17 cellular contexts compared by ENCODE assay signal in genomic region chr3:16916840-16917239, GRCh38. TPM values are rescaled to one million over a fixed set of nuclear protein-coding genes. Genes with fewer than 3 reads are reported as not detected.
DNase-seq lines count a peak whose midpoint lies in the region; ATAC-seq and TF ChIP-seq lines count a peak whose summit lies in the region.
"Had no signal": no experiment of that assay in that cellular context is flagged by ENCODE, and none has a peak within 500 bp of the region (broad histone marks: within the 10 kb centered on the region; RNA-seq: fewer than 3 reads in every experiment).

No MANE protein-coding gene starts in this region.

- peak overlapping the region; percentile 8 for H3K4me2 ChIP-seq in GM23248 (ENCODE audit: unreplicated experiment)

- no peak for ATAC-seq in CD8-positive, alpha-beta T cell
- no peak for ATAC-seq in effector memory CD8-positive, alpha-beta T cell (replicated peaks)
- ATAC-seq in naive thymus-derived CD4-positive, alpha-beta T cell = no peak
- no peak for ATAC-seq in GM21447 (IDR thresholded peaks at IDR 0.05; ENCODE audit: unreplicated experiment)

- H3K4me1 Mint-ChIP-seq in CD8-positive, alpha-beta T cell (ENCODE audit: low read depth) = peaks cover 83% of the 10 kb centered on the region
- peaks cover 40 to 66% of the 10 kb centered on the region in 2 donors for H3K4me1 Mint-ChIP-seq in effector memory CD8-positive, alpha-beta T cell (ENCODE audit: low read depth in 2 of 2)
- peaks cover 44 to 96% (median 82%) of the 10 kb centered on the region in 7 donors for H3K4me1 Mint-ChIP-seq in naive thymus-derived CD4-positive, alpha-beta T cell
- peaks cover 43% of the 10 kb centered on the region for H3K4me1 Mint-ChIP-seq in HFFc6 (ENCODE audit: low read depth)

- DNase-seq in CD8-positive, alpha-beta T cell = no peak
- no peak for DNase-seq in GM23248
- no peak for DNase-seq in effector memory CD8-positive, alpha-beta T cell
- DNase-seq in naive thymus-derived CD4-positive, alpha-beta T cell = no peak
- DNase-seq in SJCRH30 = no peak
- DNase-seq in HFFc6 = no peak
- DNase-seq in coronary artery (ENCODE audit: low spot score) = no peak
- DNase-seq: activated CD8-positive, alpha-beta memory T cell treated with anti-CD3 and anti-CD28 coated beads for 24 hours; anterior cingulate cortex; COR-L47; effector CD8-positive, alpha-beta T cell; Karpas-422; mesenchymal stem cell; NCI-H2171; T-cell had no signal

- POLR2A ChIA-PET in CD8-positive, alpha-beta T cell (lab: Charles Lee) = interaction anchor here (0.7 kb wide), 1 partner anchor 11 kb away, joined by 3 read pairs; no protein-coding TSS in a partner anchor
- POLR2A ChIA-PET in naive thymus-derived CD4-positive, alpha-beta T cell (lab: Charles Lee) = interaction anchor here (0.6 to 1.2 kb wide), 3 partner anchors 8 to 1376 kb away, joined by 4 read pairs; no protein-coding TSS in a partner anchor

- H3K27me3 ChIP-seq in CD8-positive, alpha-beta T cell (ENCODE audit: insufficient read depth, low read length) = no peaks in the 10 kb centered on the region
- H3K27me3 ChIP-seq in GM23248 (replicated peaks; ENCODE audit: insufficient read depth) (no peaks in the 10 kb centered on the region), SJCRH30 (no peaks in the 10 kb centered on the region)
- H3K27me3 ChIP-seq in naive thymus-derived CD4-positive, alpha-beta T cell (ENCODE audit: control insufficient read depth in 2 of 2, insufficient read depth in 2 of 2, low read length in 2 of 2) = no peaks in the 10 kb centered on the region

- H3K4me1 ChIP-seq in CD8-positive, alpha-beta T cell (ENCODE audit: insufficient read depth, low read length) = peaks cover 64% of the 10 kb centered on the region
- peaks cover 16% of the 10 kb centered on the region for H3K4me1 ChIP-seq in GM23248 (ENCODE audit: insufficient read depth)
- H3K4me1 ChIP-seq in naive thymus-derived CD4-positive, alpha-beta T cell (ENCODE audit: control insufficient read depth in 2 of 2, insufficient read depth in 2 of 2, low read length in 2 of 2) = peaks cover 38 to 39% of the 10 kb centered on the region in 2 donors
- H3K4me1 ChIP-seq in SJCRH30 = no peaks in the 10 kb centered on the region

- TF ChIP-seq CTCF in CD8-positive, alpha-beta T cell (IDR thresholded peaks at IDR 0.05) = no peak
- no peak for TF ChIP-seq CTCF in HFFc6 (IDR thresholded peaks at IDR 0.05)
- no peak for TF ChIP-seq CTCF in coronary artery (IDR thresholded peaks at IDR 0.05)

- intact Hi-C loops in CD8-positive, alpha-beta T cell (cut with DNase I, micrococcal nuclease) = loop anchor here in 1 of 2 experiments (2.0 kb wide), 1 partner anchor 14 kb away; no protein-coding TSS in a partner anchor
- intact Hi-C loops in naive thymus-derived CD4-positive, alpha-beta T cell (cut with micrococcal nuclease) = no loop called here

- H3K9me2 ChIP-seq in GM23248 (ENCODE audit: insufficient read depth) = no peaks in the 10 kb centered on the region

- no peaks in the 10 kb centered on the region for H4K20me1 ChIP-seq in GM23248 (ENCODE audit: insufficient read depth)

- H2AFZ ChIP-seq in GM23248 = no peak overlapping the region

- H3K27me3 Mint-ChIP-seq in CD8-positive, alpha-beta T cell (ENCODE audit: low read depth) = no peaks in the 10 kb centered on the region
- H3K27me3 Mint-ChIP-seq in effector memory CD8-positive, alpha-beta T cell = no peaks in the 10 kb centered on the region
- no peaks in the 10 kb centered on the region for H3K27me3 Mint-ChIP-seq in naive thymus-derived CD4-positive, alpha-beta T cell
- H3K27me3 Mint-ChIP-seq in HFFc6 (ENCODE audit: insufficient read depth) = no peaks in the 10 kb centered on the region
- H3K27me3 Mint-ChIP-seq: T-cell had no signal

- H3K36me3 Mint-ChIP-seq in CD8-positive, alpha-beta T cell = peaks cover 3% of the 10 kb centered on the region
- H3K36me3 Mint-ChIP-seq in effector memory CD8-positive, alpha-beta T cell (ENCODE audit: insufficient read depth) = no peaks in the 10 kb centered on the region
- H3K36me3 Mint-ChIP-seq in naive thymus-derived CD4-positive, alpha-beta T cell = peaks cover 0 to 11% (median 8%) of the 10 kb centered on the region in 5 donors
- no peaks in the 10 kb centered on the region for H3K36me3 Mint-ChIP-seq in HFFc6 (ENCODE audit: low read depth)

- H3K9me3 ChIP-seq in CD8-positive, alpha-beta T cell (ENCODE audit: low read length) = no peaks in the 10 kb centered on the region
- H3K9me3 ChIP-seq in GM23248 (ENCODE audit: low read depth) = no peaks in the 10 kb centered on the region
- no peaks in the 10 kb centered on the region for H3K9me3 ChIP-seq in naive thymus-derived CD4-positive, alpha-beta T cell (ENCODE audit: control insufficient read depth in 2 of 3, low read length in 3 of 3)
- H3K9me3 ChIP-seq in SJCRH30 (replicated peaks) = no peaks in the 10 kb centered on the region
- H3K9me3 ChIP-seq: thoracic aorta had no signal

- no peak overlapping the region for H3K27ac ChIP-seq in CD8-positive, alpha-beta T cell (ENCODE audit: low read depth, low read length)
- H3K27ac ChIP-seq in GM23248 (no peak overlapping the region), SJCRH30 (no peak overlapping the region), coronary artery (no peak overlapping the region)
- H3K27ac ChIP-seq in naive thymus-derived CD4-positive, alpha-beta T cell (ENCODE audit: low read depth, low read length) = no peak overlapping the region
- H3K27ac ChIP-seq: thoracic aorta had no signal

- H3K27ac Mint-ChIP-seq in CD8-positive, alpha-beta T cell = peak overlapping the region; percentile 46
- peak overlapping the region; percentile 19 to 25 for H3K27ac Mint-ChIP-seq in effector memory CD8-positive, alpha-beta T cell
- peak overlapping the region in 2 of 9 donors; percentile 10 to 42 for H3K27ac Mint-ChIP-seq in naive thymus-derived CD4-positive, alpha-beta T cell
- no peak overlapping the region; the same call in 1 of the 2 replicates for H3K27ac Mint-ChIP-seq in HFFc6

- no peak overlapping the region for H3K9ac ChIP-seq in GM23248

- no peaks in the 10 kb centered on the region for H3K79me2 ChIP-seq in GM23248 (ENCODE audit: insufficient read depth)

- no peaks in the 10 kb centered on the region for H3K9me3 Mint-ChIP-seq in CD8-positive, alpha-beta T cell
- H3K9me3 Mint-ChIP-seq in effector memory CD8-positive, alpha-beta T cell = no peaks in the 10 kb centered on the region
- no peaks in the 10 kb centered on the region for H3K9me3 Mint-ChIP-seq in naive thymus-derived CD4-positive, alpha-beta T cell
- H3K9me3 Mint-ChIP-seq in HFFc6 = no peaks in the 10 kb centered on the region
- H3K9me3 Mint-ChIP-seq: T-cell had no signal

- WGBS in GM23248 (ENCODE audit: low coverage in 1 of 2, low lambda C conversion rate in 2 of 2, missing lambda C conversion rate in 2 of 2), 2 experiments = 93 to 94% methylated on average over 5 of the region's 5 CpGs

- in situ Hi-C loops in GM23248 (cut with MboI) = no loop called here

- peaks cover 19% of the 10 kb centered on the region for H3F3A ChIP-seq in GM23248 (ENCODE audit: insufficient read depth)

- no peaks in the 10 kb centered on the region for H3K36me3 ChIP-seq in CD8-positive, alpha-beta T cell (ENCODE audit: insufficient read depth, low read length)
- H3K36me3 ChIP-seq in GM23248 (ENCODE audit: low read depth) = no peaks in the 10 kb centered on the region
- H3K36me3 ChIP-seq in naive thymus-derived CD4-positive, alpha-beta T cell (ENCODE audit: control insufficient read depth in 2 of 3, insufficient read depth in 3 of 3, low read length in 3 of 3) = no peaks in the 10 kb centered on the region
- H3K36me3 ChIP-seq in SJCRH30 = no peaks in the 10 kb centered on the region
- H3K36me3 ChIP-seq: thoracic aorta had no signal

- no peak overlapping the region for H3K4me3 ChIP-seq in CD8-positive, alpha-beta T cell (ENCODE audit: low read depth, low read length)
- H3K4me3 ChIP-seq in GM23248 = no peak overlapping the region
- no peak overlapping the region for H3K4me3 ChIP-seq in naive thymus-derived CD4-positive, alpha-beta T cell (ENCODE audit: low read length)
- H3K4me3 ChIP-seq in SJCRH30 = no peak overlapping the region
- H3K4me3 ChIP-seq in coronary artery = no peak overlapping the region
- H3K4me3 ChIP-seq: thoracic aorta had no signal

- CTCF ChIA-PET in CD8-positive, alpha-beta T cell (lab: Charles Lee) = interaction anchor here (0.8 kb wide), 1 partner anchor 33 kb away, joined by 3 read pairs; the partner anchor contains the start of gene PLCL2
- CTCF ChIA-PET in naive thymus-derived CD4-positive, alpha-beta T cell (lab: Charles Lee) = no interaction called here

- H3K4me3 Mint-ChIP-seq in CD8-positive, alpha-beta T cell = no peak overlapping the region
- H3K4me3 Mint-ChIP-seq in effector memory CD8-positive, alpha-beta T cell = peak overlapping the region; percentile 2 to 36
- peak overlapping the region in 7 of 10 donors; percentile 6 to 66 (median 39) for H3K4me3 Mint-ChIP-seq in naive thymus-derived CD4-positive, alpha-beta T cell
- H3K4me3 Mint-ChIP-seq in HFFc6 = no peak overlapping the region

RNA-seq across cellular contexts. Expression of gene PLCL2, which starts 32.1 kb away (rescaled TPM):
- total RNA-seq in CD8-positive, alpha-beta T cell = 10 to 100 TPM; 33.1 to 35.8 TPM
- total RNA-seq in GM23248 (2014; rRNA removed; shearing (Covaris generic)) = 3.7 and 5.1 TPM in 2 replicates
- 1.4 TPM in 2 replicates for polyA plus RNA-seq in GM23248 (2016; fragmentation: Nextera tagmentation; extraction: Ambion mirVana)
- total RNA-seq in naive thymus-derived CD4-positive, alpha-beta T cell = 10 to 100 TPM; 48.9 to 77.0 (median 60.5) TPM
- polyA plus RNA-seq in naive thymus-derived CD4-positive, alpha-beta T cell = 10 to 100 TPM; 64.1 to 90.8 TPM
- total RNA-seq in SJCRH30 (2014; rRNA removed; shearing (Covaris generic)) = 1.4 and 1.6 TPM in 2 replicates
- total RNA-seq in HFFc6 (2021; fragmentation: NEBNext Ultra II Directional; extraction: Animal tissue kit (Norgen Biotek cat#: 25700)) = 1 to 10 TPM; 3.9 to 6.4 (median 5.7) TPM

Comparison
In these comparisons a context has a peak if more than half of its experiments do, and no peak if none do; other contexts are left out.
1. H3K4me3 Mint-ChIP-seq: peak in effector memory CD8-positive, alpha-beta T cell (2 of 2) and naive thymus-derived CD4-positive, alpha-beta T cell (7 of 10); none in CD8-positive, alpha-beta T cell (single experiment) and HFFc6 (single experiment).